In genomic region chr11:122189259-122189658, GRCh38 we compare ENCODE assay signal across 9 cellular contexts.
DNase-seq lines count a peak whose midpoint lies in the region; ATAC-seq and TF ChIP-seq lines count a peak whose summit lies in the region.
"Had no signal": no experiment of that assay in that cellular context is flagged by ENCODE, and none has a peak within 500 bp of the region (broad histone marks: within the 10 kb centered on the region; RNA-seq: fewer than 3 reads in every experiment).

No MANE protein-coding gene starts in this region.

- H3K4me1 ChIP-seq in colonic mucosa (no peaks in the 10 kb centered on the region), lung (ENCODE audit: control insufficient read depth in 2 of 2, insufficient read depth in 2 of 2, low read length in 2 of 2) (peaks cover 0 to 5% of the 10 kb centered on the region in 2 donors), vagina (peaks cover 15% of the 10 kb centered on the region)

- TF ChIP-seq POLR2A in vagina (IDR thresholded peaks at IDR 0.05) = no peak

- no peaks in the 10 kb centered on the region for H3K27me3 ChIP-seq in MG63
- no peaks in the 10 kb centered on the region for H3K27me3 ChIP-seq in colonic mucosa
- H3K27me3 ChIP-seq in lung (ENCODE audit: control insufficient read depth, insufficient read depth) = no peaks in the 10 kb centered on the region
- H3K27me3 ChIP-seq in vagina = no peaks in the 10 kb centered on the region

- intact Hi-C loops in colonic mucosa (cut with DNase I) (no loop called here), vagina (cut with DNase I) (no loop called here)

- H3K4me3 ChIP-seq in MG63 (no peak overlapping the region), colonic mucosa (no peak overlapping the region), lung (no peak overlapping the region), vagina (no peak overlapping the region)

- peaks cover 54% of the 10 kb centered on the region for H3K36me3 ChIP-seq in MG63
- H3K36me3 ChIP-seq in colonic mucosa = no peaks in the 10 kb centered on the region
- H3K36me3 ChIP-seq in lung (ENCODE audit: control insufficient read depth in 2 of 2, insufficient read depth in 2 of 2, low read length in 2 of 2) = no peaks in the 10 kb centered on the region
- no peaks in the 10 kb centered on the region for H3K36me3 ChIP-seq in vagina

- H3K9me3 ChIP-seq in MG63 (peaks cover 23% of the 10 kb centered on the region), colonic mucosa (no peaks in the 10 kb centered on the region), lung (ENCODE audit: control insufficient read depth in 2 of 2, insufficient read depth in 1 of 2, low read length in 1 of 2) (peaks cover 2 to 6% of the 10 kb centered on the region in 2 donors), vagina (no peaks in the 10 kb centered on the region)

- TF ChIP-seq CTCF in colonic mucosa (IDR thresholded peaks at IDR 0.05) (no peak), lung (IDR thresholded peaks at IDR 0.05; ENCODE audit: control extremely low read depth, extremely low read depth) (no peak), vagina (IDR thresholded peaks at IDR 0.05) (peak in 1 of 3 experiments; percentile 11)

- DNase-seq in MG63 = peak; percentile 60
- DNase-seq in colonic mucosa = no peak
- DNase-seq in lung (ENCODE audit: low spot score) = no peak
- DNase-seq in vagina (ENCODE audit: extremely low spot score in 2 of 2) = no peak
- DNase-seq in mesenteric fat pad (ENCODE audit: low spot score) = no peak
- no peak for DNase-seq in NCI-H345 (lab: John Stamatoyannopoulos, UW)
- no peak for DNase-seq in NCI-H526 (lab: John Stamatoyannopoulos, UW)
- DNase-seq: activated T-cell treated with anti-CD3 and anti-CD28 coated beads, Interleukin-2, amount 50 U/mL, for 72 hours had no signal

- ATAC-seq in lung (ENCODE audit: insufficient read depth, low FRiP score) (peak; percentile 75), HG03045 (IDR thresholded peaks at IDR 0.05; ENCODE audit: unreplicated experiment) (no peak)
- ATAC-seq: activated T-cell treated with anti-CD3 and anti-CD28 coated beads, Interleukin-2, amount 50 U/mL, for 72 hours had no signal

- WGBS in lung, 2 donors = 70 to 90% methylated on average over 2 of the region's 2 CpGs

- peak overlapping the region; percentile 26 for H3K27ac ChIP-seq in colonic mucosa
- peak overlapping the region in 1 of 2 donors; percentile 70 for H3K27ac ChIP-seq in lung (ENCODE audit: low read depth in 1 of 2, low read length in 1 of 2)
- peak overlapping the region; percentile 64 for H3K27ac ChIP-seq in vagina

- H3K9ac ChIP-seq in colonic mucosa (ENCODE audit: low read depth in 2 of 2, low read length in 2 of 2) = no peak overlapping the region
